8 cellular contexts compared by ENCODE assay signal in the genomic region with DNA sequence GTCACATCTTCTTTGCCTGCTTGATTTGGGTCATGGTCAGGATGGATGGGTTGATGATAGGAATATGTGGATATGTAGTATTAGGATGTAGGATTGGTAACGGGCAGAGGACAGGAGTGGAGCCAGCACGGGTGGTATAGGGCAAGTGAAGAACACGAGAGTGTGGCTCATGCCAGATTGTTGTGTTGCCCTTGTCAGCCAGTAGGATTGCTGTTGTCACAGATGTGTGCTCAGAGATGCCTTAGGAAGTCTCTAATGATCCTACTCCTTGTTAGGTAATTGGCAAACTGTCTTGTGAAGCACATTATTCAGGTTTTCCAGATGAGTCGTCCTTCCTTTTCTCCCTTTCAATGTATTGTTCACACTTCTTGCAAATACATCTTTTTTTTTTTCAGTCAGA. TPM values are rescaled to one million over a fixed set of nuclear protein-coding genes. Genes with fewer than 3 reads are reported as not detected.
DNase-seq lines count a peak whose midpoint lies in the region; ATAC-seq, FAIRE-seq and TF ChIP-seq lines count a peak whose summit lies in the region.

No MANE protein-coding gene starts in this region.

- H3K27ac Mint-ChIP-seq in natural killer cell treated with Interleukin-12 subunit alpha and Interleukin-12 subunit beta and Interleukin-15 and Interleukin-18, amount 100 ng/mL, for 72 hours = no peak overlapping the region

- no peaks in the 10 kb centered on the region for H3K36me3 Mint-ChIP-seq in natural killer cell treated with Interleukin-12 subunit alpha and Interleukin-12 subunit beta and Interleukin-15 and Interleukin-18, amount 100 ng/mL, for 72 hours

- no peaks in the 10 kb centered on the region for H3K27me3 Mint-ChIP-seq in natural killer cell treated with Interleukin-12 subunit alpha and Interleukin-12 subunit beta and Interleukin-15 and Interleukin-18, amount 100 ng/mL, for 72 hours

- FAIRE-seq in GM18507 (lab: Jason Lieb, UNC) = peak; percentile 79

- peak; percentile 65 for ATAC-seq in HG02840 (IDR thresholded peaks at IDR 0.05; ENCODE audit: low FRiP score, unreplicated experiment)
- ATAC-seq in natural killer cell treated with Interleukin-12 subunit alpha and Interleukin-12 subunit beta and Interleukin-15 and Interleukin-18, amount 100 ng/mL, for 72 hours = peak; percentile 71 to 78

- H3K4me1 Mint-ChIP-seq in natural killer cell treated with Interleukin-12 subunit alpha and Interleukin-12 subunit beta and Interleukin-15 and Interleukin-18, amount 100 ng/mL, for 72 hours (ENCODE audit: low read depth in 2 of 2) = peaks cover 25 to 30% of the 10 kb centered on the region in 2 donors

- peak; percentile 7 for TF ChIP-seq CTCF in AG09319 (IDR thresholded peaks at IDR 0.05; ENCODE audit: low read depth, low read length)
- no peak for TF ChIP-seq CTCF in coronary artery (IDR thresholded peaks at IDR 0.05)

- H3K27ac ChIP-seq in coronary artery = peak overlapping the region in 1 of 2 donors; percentile 15

- DNase-seq in AG09319 (ENCODE audit: extremely low read depth, low read depth) (no peak), GM18507 (ENCODE audit: extremely low spot score, insufficient read length, low read depth) (no peak), NCI-H460 (ENCODE audit: extremely low read depth, low read depth) (peak; percentile 13), coronary artery (ENCODE audit: low spot score) (no peak), NCI-H2029 (lab: John Stamatoyannopoulos, UW) (no peak), activated gamma-delta T cell (lab: John Stamatoyannopoulos, UW) (no peak)
- DNase-seq in natural killer cell treated with Interleukin-12 subunit alpha and Interleukin-12 subunit beta and Interleukin-15 and Interleukin-18, amount 100 ng/mL, for 72 hours (ENCODE audit: low spot score) = no peak

- peak overlapping the region; percentile 3 for H3K4me3 Mint-ChIP-seq in natural killer cell treated with Interleukin-12 subunit alpha and Interleukin-12 subunit beta and Interleukin-15 and Interleukin-18, amount 100 ng/mL, for 72 hours

- H3K4me3 ChIP-seq in coronary artery = peak overlapping the region; percentile 45

- H3K9me3 Mint-ChIP-seq in natural killer cell treated with Interleukin-12 subunit alpha and Interleukin-12 subunit beta and Interleukin-15 and Interleukin-18, amount 100 ng/mL, for 72 hours = no peaks in the 10 kb centered on the region

RNA-seq across cellular contexts. Expression of a gene that starts 5.5 kb away (rescaled TPM):
- total RNA-seq in NCI-H460 (2014; rRNA removed; shearing (Covaris generic)) = 9.3 and 13.3 TPM in 2 replicates
- polyA plus RNA-seq in NCI-H460 (2014; cell fraction: nucleus; rRNA removed) = 6.0 and 6.3 TPM in 2 replicates
- 10 to 100 TPM in 1 of 2 donors, 1 to 10 TPM in 1; 9.9 to 36.7 TPM for total RNA-seq in natural killer cell treated with Interleukin-12 subunit alpha and Interleukin-12 subunit beta and Interleukin-15 and Interleukin-18, amount 100 ng/mL, for 72 hours

RNA-seq across cellular contexts. Expression of a gene that starts 27.0 kb away (rescaled TPM):
- 27.3 and 28.1 TPM in 2 replicates for total RNA-seq in NCI-H460 (2014; rRNA removed; shearing (Covaris generic))
- 27.3 and 32.5 TPM in 2 replicates for polyA plus RNA-seq in NCI-H460 (2014; cell fraction: nucleus; rRNA removed)
- 10 to 100 TPM; 13.7 to 23.3 TPM for total RNA-seq in natural killer cell treated with Interleukin-12 subunit alpha and Interleukin-12 subunit beta and Interleukin-15 and Interleukin-18, amount 100 ng/mL, for 72 hours
